ENCODE assay signal across 8 cellular contexts in the genomic region with DNA sequence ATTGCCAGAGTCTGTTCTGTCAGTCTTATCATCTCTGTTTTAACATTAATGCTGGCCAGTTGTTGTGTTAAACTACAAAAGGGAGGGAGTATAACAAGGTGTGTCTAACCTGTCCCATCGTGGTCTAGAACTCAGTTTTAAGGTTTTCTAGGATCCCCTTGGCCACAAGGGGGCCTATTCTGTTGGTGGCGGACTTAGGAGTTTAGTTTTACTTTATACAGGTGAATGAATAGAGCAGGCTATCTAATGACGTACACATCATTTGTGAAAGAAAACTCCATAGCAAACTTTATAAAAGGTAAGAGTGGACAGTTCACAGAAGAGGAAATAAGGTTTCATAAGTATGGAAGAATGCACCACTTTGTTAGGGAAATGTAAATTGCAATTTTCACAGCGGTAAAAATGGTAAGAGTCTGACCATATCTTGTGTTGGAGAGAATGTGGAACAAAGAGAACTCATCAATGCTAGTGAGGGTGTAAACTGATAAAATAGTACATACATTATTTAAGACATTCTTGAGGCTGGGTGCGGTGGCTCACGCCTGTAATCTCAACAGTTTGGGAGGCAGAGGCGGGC. TPM values are rescaled to one million over a fixed set of nuclear protein-coding genes. Genes with fewer than 3 reads are reported as not detected.
A peak's percentile ranks its signal among the peaks of the same experiment; 100 is the strongest.
DNase-seq lines count a peak whose midpoint lies in the region; ATAC-seq and TF ChIP-seq lines count a peak whose summit lies in the region.

No MANE protein-coding gene starts in this region.

- DNase-seq in CD1c-positive myeloid dendritic cell (ENCODE audit: extremely low spot score) (peak; percentile 49), GM20000 (ENCODE audit: low spot score) (peak; percentile 29), mammary epithelial cell (peak; percentile 52), neural progenitor cell (ENCODE audit: low spot score) (peak; percentile 37), dorsolateral prefrontal cortex (no peak), AG08396 (ENCODE audit: low spot score) (no peak), aorta (no peak)

- dilution Hi-C loops in mammary epithelial cell (cut with HindIII; ENCODE audit: low sequenced_read_pairs): no loop called here

- no peak for ATAC-seq in aorta (ENCODE audit: low FRiP score)

- H3K4me3 ChIP-seq in SU-DHL-6 (ENCODE audit: insufficient read depth, low read length, poor library complexity, severe bottlenecking): no peak overlapping the region
- no peak overlapping the region for H3K4me3 ChIP-seq in mammary epithelial cell (replicated peaks in 1 of 3; ENCODE audit: insufficient read depth in 1 of 3, low read depth in 2 of 3, low read length in 3 of 3)
- no peak overlapping the region for H3K4me3 ChIP-seq in neural progenitor cell
- H3K4me3 ChIP-seq in dorsolateral prefrontal cortex: no peak overlapping the region
- H3K4me3 ChIP-seq in aorta (ENCODE audit: low read length in 2 of 2): no peak overlapping the region

- no TSS peak for BruUV-seq in mammary epithelial cell (replicated peaks; lab: Mats Ljungman, UMichigan)

- H3K9me3 ChIP-seq in SU-DHL-6 (ENCODE audit: insufficient read depth, low read length): no peaks in the 10 kb centered on the region
- no peaks in the 10 kb centered on the region for H3K9me3 ChIP-seq in mammary epithelial cell (replicated peaks; ENCODE audit: insufficient read depth, low read length)
- H3K9me3 ChIP-seq in neural progenitor cell (ENCODE audit: low read depth): no peaks in the 10 kb centered on the region
- H3K9me3 ChIP-seq in aorta (ENCODE audit: control insufficient read depth, low read length): no peaks in the 10 kb centered on the region

- 75% methylated on average over 7 of the region's 7 CpGs for WGBS in mammary epithelial cell (ENCODE audit: low coverage, missing lambda C conversion rate)
- WGBS in aorta, 2 donors: 70 to 78% methylated on average over 7 of the region's 7 CpGs

- H3K4me2 ChIP-seq in SU-DHL-6 (ENCODE audit: low read depth, low read length, poor library complexity, severe bottlenecking) (peak overlapping the region; percentile 37), mammary epithelial cell (ENCODE audit: insufficient read depth, low read depth, low read length) (no peak overlapping the region), neural progenitor cell (no peak overlapping the region)

- peaks cover 2% of the 10 kb centered on the region for H3K4me1 ChIP-seq in mammary epithelial cell (ENCODE audit: insufficient read depth, low read length)
- peaks cover 8% of the 10 kb centered on the region for H3K4me1 ChIP-seq in neural progenitor cell
- H3K4me1 ChIP-seq in aorta (ENCODE audit: control insufficient read depth in 1 of 2, insufficient read depth in 2 of 2, low read length in 2 of 2): no peaks in the 10 kb centered on the region

- CTCF ChIA-PET in mammary epithelial cell (lab: Charles Lee; ENCODE audit: low non-redundant PET): no interaction called here

- no peaks in the 10 kb centered on the region for H3K9me3 Mint-ChIP-seq in neural progenitor cell

- H3K27ac ChIP-seq in SU-DHL-6 (ENCODE audit: low read depth, low read length): no peak overlapping the region
- H3K27ac ChIP-seq in mammary epithelial cell (ENCODE audit: insufficient read depth, low read depth, low read length): no peak overlapping the region
- no peak overlapping the region for H3K27ac ChIP-seq in neural progenitor cell
- H3K27ac ChIP-seq in dorsolateral prefrontal cortex: no peak overlapping the region
- no peak overlapping the region for H3K27ac ChIP-seq in aorta (ENCODE audit: low read depth in 1 of 2, low read length in 2 of 2)

- H3K79me2 ChIP-seq in SU-DHL-6 (ENCODE audit: insufficient read depth, low read length) (peaks cover 26% of the 10 kb centered on the region), mammary epithelial cell (ENCODE audit: insufficient read depth, low read length) (peaks cover 25% of the 10 kb centered on the region), neural progenitor cell (ENCODE audit: low read depth) (peaks cover 15% of the 10 kb centered on the region)

- H3K36me3 ChIP-seq in SU-DHL-6 (ENCODE audit: low read length) (no peaks in the 10 kb centered on the region), mammary epithelial cell (ENCODE audit: insufficient read depth, low read length) (peaks cover 3% of the 10 kb centered on the region), neural progenitor cell (no peaks in the 10 kb centered on the region), aorta (ENCODE audit: control insufficient read depth in 1 of 2, insufficient read depth in 2 of 2, low read length in 1 of 2) (no peaks in the 10 kb centered on the region)

- H4K20me1 ChIP-seq in SU-DHL-6 (ENCODE audit: low read depth, low read length): no peaks in the 10 kb centered on the region
- H4K20me1 ChIP-seq in mammary epithelial cell (ENCODE audit: insufficient read depth, low read length): peaks cover 2% of the 10 kb centered on the region
- H4K20me1 ChIP-seq in neural progenitor cell (ENCODE audit: low read depth): no peaks in the 10 kb centered on the region

- peak overlapping the region; percentile 1 for H3K4me3 Mint-ChIP-seq in neural progenitor cell

- H3K4me1 Mint-ChIP-seq in neural progenitor cell: peaks cover 14% of the 10 kb centered on the region

- no peaks in the 10 kb centered on the region for H3K27me3 Mint-ChIP-seq in neural progenitor cell (ENCODE audit: insufficient read depth, low read depth)

- H3F3A ChIP-seq in SU-DHL-6 (ENCODE audit: insufficient read depth) (peaks cover 20% of the 10 kb centered on the region), neural progenitor cell (ENCODE audit: low read depth) (peaks cover 10% of the 10 kb centered on the region)

- no peak overlapping the region for H3K27ac Mint-ChIP-seq in neural progenitor cell

- H3K27me3 ChIP-seq in SU-DHL-6 (ENCODE audit: low read length) (no peaks in the 10 kb centered on the region), mammary epithelial cell (ENCODE audit: insufficient read depth, low read length) (no peaks in the 10 kb centered on the region), neural progenitor cell (no peaks in the 10 kb centered on the region), dorsolateral prefrontal cortex (no peaks in the 10 kb centered on the region), aorta (ENCODE audit: control insufficient read depth in 1 of 2, insufficient read depth in 2 of 2, low read length in 1 of 2) (no peaks in the 10 kb centered on the region)

- no peak overlapping the region for H3K9ac ChIP-seq in SU-DHL-6 (ENCODE audit: low read length)
- no peak overlapping the region for H3K9ac ChIP-seq in mammary epithelial cell (ENCODE audit: insufficient read depth, low read length)
- no peak overlapping the region for H3K9ac ChIP-seq in neural progenitor cell

- peak overlapping the region; percentile 44 for H2AFZ ChIP-seq in SU-DHL-6 (ENCODE audit: low read depth, low read length, severe bottlenecking)
- no peak overlapping the region for H2AFZ ChIP-seq in mammary epithelial cell (ENCODE audit: low read depth, low read length)
- no peak overlapping the region for H2AFZ ChIP-seq in neural progenitor cell (replicated peaks)

- in situ Hi-C loops in mammary epithelial cell (cut with MboI; ENCODE audit: low sequenced_read_pairs in 2 of 2): no loop called here

- intact Hi-C loops in mammary epithelial cell (cut with micrococcal nuclease): loop anchor here (1.0 to 10.0 kb wide), 2 partner anchors 274 to 521 kb away; no protein-coding TSS in a partner anchor
- intact Hi-C loops in dorsolateral prefrontal cortex (cut with DNase I): no loop called here
- intact Hi-C loops in aorta (cut with DNase I): no loop called here

- peaks cover 5% of the 10 kb centered on the region for H3K36me3 Mint-ChIP-seq in neural progenitor cell

- TF ChIP-seq CTCF in GM20000 (IDR thresholded peaks at IDR 0.05; ENCODE audit: extremely low read depth, missing control alignments) (peak; percentile 46), SU-DHL-6 (IDR thresholded peaks at IDR 0.05; ENCODE audit: insufficient read depth, low read length, poor library complexity, severe bottlenecking) (peak; percentile 90), mammary epithelial cell (conservative IDR thresholded peaks at IDR 0.05 in 1 of 2, IDR thresholded peaks at IDR 0.05 in 1 of 2; ENCODE audit: extremely low read depth in 1 of 2, insufficient read depth in 1 of 2, low read depth in 1 of 2, low read length in 2 of 2) (peak; percentile 47 to 64), neural progenitor cell (IDR thresholded peaks at IDR 0.05) (peak; percentile 75), dorsolateral prefrontal cortex (IDR thresholded peaks at IDR 0.05 in 54 of 56, conservative IDR thresholded peaks at IDR 0.05 in 2 of 56; ENCODE audit: low read depth in 1 of 56, partially characterized antibody in 56 of 56) (peak in 23 of 56 donors; percentile 5 to 28 (median 17))

- no peaks in the 10 kb centered on the region for H3K9me2 ChIP-seq in SU-DHL-6 (replicated peaks; ENCODE audit: insufficient read depth, low read length)

RNA-seq across cellular contexts. Expression of a gene that starts 2.5 kb away (rescaled TPM):
- 10 to 100 TPM; 21.9 to 32.7 TPM for total RNA-seq in mammary epithelial cell
- 12.2 TPM for polyA plus RNA-seq in mammary epithelial cell
- polyA minus RNA-seq in mammary epithelial cell: 20.8 TPM
- 22.3 and 31.7 TPM in 2 replicates for total RNA-seq in neural progenitor cell (ENCODE audit: low replicate concordance)
- total RNA-seq in dorsolateral prefrontal cortex: 10 to 100 TPM; 21.6 to 31.4 (median 25.8) TPM
- total RNA-seq in aorta: 10 to 100 TPM; 30.4 to 30.5 TPM
- 1 to 10 TPM; 6.1 to 7.0 TPM for polyA plus RNA-seq in aorta

RNA-seq across cellular contexts. Expression of a gene that starts 14.0 kb away (rescaled TPM):
- total RNA-seq in mammary epithelial cell (10 to 100 TPM; 22.3 to 32.4 TPM), neural progenitor cell (ENCODE audit: low replicate concordance) (66.5 and 81.1 TPM in 2 replicates), dorsolateral prefrontal cortex (10 to 100 TPM; 12.6 to 34.3 (median 21.6) TPM), aorta (10 to 100 TPM; 19.3 to 22.1 TPM)
- polyA plus RNA-seq in mammary epithelial cell (21.4 TPM), aorta (10 to 100 TPM; 25.7 to 30.1 TPM)
- 1.4 TPM for polyA minus RNA-seq in mammary epithelial cell

RNA-seq across cellular contexts. Expression of a gene that starts 42.3 kb away (rescaled TPM):
- 1 to 10 TPM in 1 of 2 donors, under 1 TPM in 1; 0.67 to 1.1 TPM for total RNA-seq in mammary epithelial cell
- 0.93 TPM for polyA plus RNA-seq in mammary epithelial cell
- polyA minus RNA-seq in mammary epithelial cell: 2.0 TPM
- total RNA-seq in neural progenitor cell (ENCODE audit: low replicate concordance): 0.19 TPM in 1 of 2 replicates, not detected in the other
- 1 to 10 TPM; 1.1 to 7.0 (median 3.4) TPM for total RNA-seq in dorsolateral prefrontal cortex
- total RNA-seq in aorta: under 1 TPM; 0.49 to 0.66 TPM
- polyA plus RNA-seq in aorta: 1 to 10 TPM in 1 of 2 donors, under 1 TPM in 1; 0.36 to 2.0 TPM

RNA-seq across cellular contexts. Expression of a gene that starts 56.6 kb away (rescaled TPM):
- total RNA-seq in mammary epithelial cell (1 to 10 TPM in 1 of 2 donors, under 1 TPM in 1; 0.67 to 4.4 TPM), neural progenitor cell (ENCODE audit: low replicate concordance) (not detected in 2 replicates), dorsolateral prefrontal cortex (1 to 10 TPM in 14 of 120 experiments, under 1 TPM in 41, not detected in 65; 0.21 to 2.3 (median 0.70) TPM), aorta (under 1 TPM in 1 of 2 donors, not detected in 1; 0.57 TPM)
- polyA plus RNA-seq in mammary epithelial cell (3.5 TPM), aorta (under 1 TPM; 0.10 to 0.38 TPM)
- 0.41 TPM for polyA minus RNA-seq in mammary epithelial cell

Comparison
In these comparisons a context has a peak if more than half of its experiments do, and no peak if none do; other contexts are left out.
1. DNase-seq: peak in CD1c-positive myeloid dendritic cell (single experiment), GM20000 (single experiment), mammary epithelial cell (single experiment) and neural progenitor cell (single experiment); none in dorsolateral prefrontal cortex (0 of 10), AG08396 (single experiment) and aorta (0 of 2).